In the genomic region with DNA sequence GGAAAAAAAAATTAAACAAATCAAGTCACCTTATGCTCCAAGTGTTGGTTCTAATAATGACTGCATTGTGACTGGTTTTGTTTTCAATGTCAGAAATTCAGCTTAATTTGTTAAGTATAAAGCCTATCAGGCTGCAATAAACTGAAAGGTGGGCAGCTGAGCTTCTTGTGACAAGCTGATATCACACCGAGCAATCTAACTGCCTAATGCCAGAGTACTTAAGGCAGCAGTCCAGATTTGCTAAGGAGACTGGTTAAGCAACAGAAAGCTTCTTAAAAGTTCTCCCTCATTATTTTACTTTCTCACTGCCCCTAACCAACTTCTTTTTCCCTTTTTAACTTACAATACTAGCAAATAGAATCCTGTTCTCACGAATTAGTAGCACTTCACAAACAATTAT, we compare ENCODE assay signal across 20 cellular contexts.
DNase-seq lines count a peak whose midpoint lies in the region; ATAC-seq and TF ChIP-seq lines count a peak whose summit lies in the region.
"Had no signal": no experiment of that assay in that cellular context is flagged by ENCODE, and none has a peak within 500 bp of the region (broad histone marks: within the 10 kb centered on the region; RNA-seq: fewer than 3 reads in every experiment).

No MANE protein-coding gene starts in this region.

- CTCF ChIA-PET in WTC11 (lab: Charles Lee): no interaction called here

- H3K9me3 Mint-ChIP-seq in WTC11: peaks cover 3% of the 10 kb centered on the region; the same call in 1 of the 2 replicates
- H3K9me3 Mint-ChIP-seq: activated naive CD4-positive, alpha-beta T cell treated with anti-CD3 and anti-CD28 coated beads, Interleukin-2, amount 50 U/mL, for 72 hours; activated T-cell treated with anti-CD3 and anti-CD28 coated beads, Interleukin-2, amount 50 U/mL, for 24 hours; nephron; stimulated activated naive CD8-positive, alpha-beta T cell treated with anti-CD3 and anti-CD28 coated beads, Interleukin-15, amount 100 ng/mL, for 72 hours had no signal

- no peaks in the 10 kb centered on the region for H3K27me3 Mint-ChIP-seq in WTC11 (ENCODE audit: low read depth)
- H3K27me3 Mint-ChIP-seq: activated T-cell treated with anti-CD3 and anti-CD28 coated beads, Interleukin-2, amount 50 U/mL, for 24 hours; stimulated activated naive CD8-positive, alpha-beta T cell treated with anti-CD3 and anti-CD28 coated beads, Interleukin-15, amount 100 ng/mL, for 72 hours had no signal

- H3K4me3 ChIP-seq in skeletal muscle satellite cell (ENCODE audit: low read length): no peak overlapping the region
- H3K4me3 ChIP-seq: cardiac muscle cell, GM23248, lung, uterus had no signal

- H3K9ac ChIP-seq in skeletal muscle satellite cell (ENCODE audit: low read depth, low read length): no peak overlapping the region
- H3K9ac ChIP-seq: GM23248 had no signal

- ATAC-seq in WTC11: no peak
- no peak for ATAC-seq in GM21447 (IDR thresholded peaks at IDR 0.05; ENCODE audit: unreplicated experiment)
- no peak for ATAC-seq in left cardiac atrium
- ATAC-seq in HG02610 (IDR thresholded peaks at IDR 0.05; ENCODE audit: unreplicated experiment): no peak
- ATAC-seq: activated naive CD4-positive, alpha-beta T cell treated with anti-CD3 and anti-CD28 coated beads, Interleukin-2, amount 50 U/mL, for 72 hours; stimulated activated naive CD8-positive, alpha-beta T cell treated with anti-CD3 and anti-CD28 coated beads, Interleukin-15, amount 100 ng/mL, for 72 hours had no signal

- peaks cover 6% of the 10 kb centered on the region; the same call in 1 of the 2 replicates for H3K36me3 Mint-ChIP-seq in WTC11
- H3K36me3 Mint-ChIP-seq: activated naive CD4-positive, alpha-beta T cell treated with anti-CD3 and anti-CD28 coated beads, Interleukin-2, amount 50 U/mL, for 72 hours had no signal

- no peak overlapping the region for H3K4me3 Mint-ChIP-seq in WTC11
- H3K4me3 Mint-ChIP-seq: activated T-cell treated with anti-CD3 and anti-CD28 coated beads, Interleukin-2, amount 50 U/mL, for 24 hours; nephron; stimulated activated naive CD8-positive, alpha-beta T cell treated with anti-CD3 and anti-CD28 coated beads, Interleukin-15, amount 100 ng/mL, for 72 hours had no signal

- POLR2A ChIA-PET in WTC11 (lab: Charles Lee): no interaction called here

- peaks cover 11% of the 10 kb centered on the region for H3K4me1 ChIP-seq in skeletal muscle satellite cell (ENCODE audit: control insufficient read depth, insufficient read depth, low read length)
- H3K4me1 ChIP-seq: uterus had no signal

- peak; percentile 1 for DNase-seq in NCI-H2171 treated with DMSO at 0.1 percent for 48 hours (lab: John Stamatoyannopoulos, UW)
- no peak for DNase-seq in NCI-H2171 (lab: John Stamatoyannopoulos, UW)
- no peak for DNase-seq in WTC11 (ENCODE audit: low spot score)
- peak; percentile 35 for DNase-seq in fibroblast of peridontal ligament (ENCODE audit: extremely low read depth)
- no peak for DNase-seq in left cardiac atrium
- DNase-seq: activated T-cell treated with anti-CD3 and anti-CD28 coated beads, Interleukin-2, amount 50 U/mL, for 24 hours; GM23248; Kasumi-1; NCI-H1436; retina; SHP77 treated with DMSO at 0.1 percent for 48 hours; stimulated activated naive CD8-positive, alpha-beta T cell treated with anti-CD3 and anti-CD28 coated beads, Interleukin-15, amount 100 ng/mL, for 72 hours; uterus had no signal

- peaks cover 41% of the 10 kb centered on the region for H3K4me1 Mint-ChIP-seq in WTC11
- H3K4me1 Mint-ChIP-seq: stimulated activated naive CD8-positive, alpha-beta T cell treated with anti-CD3 and anti-CD28 coated beads, Interleukin-15, amount 100 ng/mL, for 72 hours had no signal

- H3K27ac Mint-ChIP-seq in WTC11: peak overlapping the region; percentile 70
- H3K27ac Mint-ChIP-seq: activated T-cell treated with anti-CD3 and anti-CD28 coated beads, Interleukin-2, amount 50 U/mL, for 24 hours had no signal

- no peaks in the 10 kb centered on the region for H3K9me3 ChIP-seq in skeletal muscle satellite cell (replicated peaks; ENCODE audit: low read length)
- H3K9me3 ChIP-seq: uterus had no signal

- TF ChIP-seq CTCF in WTC11 (IDR thresholded peaks at IDR 0.05): no peak

- intact Hi-C loops in left cardiac atrium (cut with DNase I): no loop called here

- peak overlapping the region; percentile 25 for H3K4me2 ChIP-seq in skeletal muscle satellite cell (ENCODE audit: low read length)

- no peaks in the 10 kb centered on the region for H3K27me3 ChIP-seq in skeletal muscle satellite cell (ENCODE audit: control insufficient read depth, insufficient read depth, low read length)
- H3K27me3 ChIP-seq: cardiac muscle cell, uterus had no signal

- no peaks in the 10 kb centered on the region for H3K36me3 ChIP-seq in skeletal muscle satellite cell (ENCODE audit: insufficient read depth, low read length)
- H3K36me3 ChIP-seq: cardiac muscle cell, uterus had no signal

TF ChIP-seq in WTC11, 78 proteins besides CTCF, POLR2A, EP300 and RAD21 (continues in another document):
- TF ChIP-seq ZBTB21 (CRISPR knock-in tag; IDR thresholded peaks at IDR 0.05; ENCODE audit: borderline replicate concordance): no peak
- no peak for TF ChIP-seq FOXP4 (CRISPR knock-in tag; IDR thresholded peaks at IDR 0.05)
- TF ChIP-seq, protein P1, sequence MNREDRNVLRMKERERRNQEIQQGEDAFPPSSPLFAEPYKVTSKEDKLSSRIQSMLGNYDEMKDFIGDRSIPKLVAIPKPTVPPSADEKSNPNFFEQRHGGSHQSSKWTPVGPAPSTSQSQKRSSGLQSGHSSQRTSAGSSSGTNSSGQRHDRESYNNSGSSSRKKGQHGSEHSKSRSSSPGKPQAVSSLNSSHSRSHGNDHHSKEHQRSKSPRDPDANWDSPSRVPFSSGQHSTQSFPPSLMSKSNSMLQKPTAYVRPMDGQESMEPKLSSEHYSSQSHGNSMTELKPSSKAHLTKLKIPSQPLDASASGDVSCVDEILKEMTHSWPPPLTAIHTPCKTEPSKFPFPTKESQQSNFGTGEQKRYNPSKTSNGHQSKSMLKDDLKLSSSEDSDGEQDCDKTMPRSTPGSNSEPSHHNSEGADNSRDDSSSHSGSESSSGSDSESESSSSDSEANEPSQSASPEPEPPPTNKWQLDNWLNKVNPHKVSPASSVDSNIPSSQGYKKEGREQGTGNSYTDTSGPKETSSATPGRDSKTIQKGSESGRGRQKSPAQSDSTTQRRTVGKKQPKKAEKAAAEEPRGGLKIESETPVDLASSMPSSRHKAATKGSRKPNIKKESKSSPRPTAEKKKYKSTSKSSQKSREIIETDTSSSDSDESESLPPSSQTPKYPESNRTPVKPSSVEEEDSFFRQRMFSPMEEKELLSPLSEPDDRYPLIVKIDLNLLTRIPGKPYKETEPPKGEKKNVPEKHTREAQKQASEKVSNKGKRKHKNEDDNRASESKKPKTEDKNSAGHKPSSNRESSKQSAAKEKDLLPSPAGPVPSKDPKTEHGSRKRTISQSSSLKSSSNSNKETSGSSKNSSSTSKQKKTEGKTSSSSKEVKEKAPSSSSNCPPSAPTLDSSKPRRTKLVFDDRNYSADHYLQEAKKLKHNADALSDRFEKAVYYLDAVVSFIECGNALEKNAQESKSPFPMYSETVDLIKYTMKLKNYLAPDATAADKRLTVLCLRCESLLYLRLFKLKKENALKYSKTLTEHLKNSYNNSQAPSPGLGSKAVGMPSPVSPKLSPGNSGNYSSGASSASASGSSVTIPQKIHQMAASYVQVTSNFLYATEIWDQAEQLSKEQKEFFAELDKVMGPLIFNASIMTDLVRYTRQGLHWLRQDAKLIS (CRISPR knock-in tag; IDR thresholded peaks at IDR 0.05; ENCODE audit: borderline replicate concordance): no peak
- no peak for TF ChIP-seq IRF1 (CRISPR knock-in tag; IDR thresholded peaks at IDR 0.05)
- no peak for TF ChIP-seq ATF1 (CRISPR knock-in tag; IDR thresholded peaks at IDR 0.05)
- TF ChIP-seq GTF2I (CRISPR knock-in tag; conservative IDR thresholded peaks at IDR 0.05): no peak
- TF ChIP-seq HMGXB4 (CRISPR knock-in tag; IDR thresholded peaks at IDR 0.05): no peak

Comparison
In these comparisons a context has a peak if more than half of its experiments do, and no peak if none do; other contexts are left out.
1. DNase-seq: peak in NCI-H2171 treated with DMSO at 0.1 percent for 48 hours (single experiment) and fibroblast of peridontal ligament (single experiment); none in NCI-H2171 (single experiment), WTC11 (single experiment) and left cardiac atrium (single experiment).